ENCODE assay signal across 2 cellular contexts in genomic region chr4:134132086-134132783, GRCh38.
TF ChIP-seq lines count a peak whose summit lies in the region.

No MANE protein-coding gene starts in this region.

TF ChIP-seq in HCT116, 20 proteins besides CTCF, POLR2A, EP300 and RAD21 (continued from another document):
- no peak for TF ChIP-seq YY1 (IDR thresholded peaks at IDR 0.05; ENCODE audit: extremely low read depth, insufficient replicate concordance, low read depth, low read length)
- no peak for TF ChIP-seq SIN3A (IDR thresholded peaks at IDR 0.05; ENCODE audit: low read depth)
- no peak for TF ChIP-seq EZH2phosphoT487 (IDR thresholded peaks at IDR 0.05; ENCODE audit: borderline replicate concordance)
- no peak for TF ChIP-seq ZBTB33 (IDR thresholded peaks at IDR 0.05; ENCODE audit: extremely low read depth, insufficient replicate concordance, low read length)
- TF ChIP-seq ZFX (IDR thresholded peaks at IDR 0.05), result no peak
- TF ChIP-seq TCF7L2 (IDR thresholded peaks at IDR 0.05; ENCODE audit: borderline replicate concordance, extremely low read depth, insufficient read depth, insufficient read length), result no peak
- TF ChIP-seq ZNF274 (IDR thresholded peaks at IDR 0.05; ENCODE audit: low read depth, low read length), result no peak
- no peak for TF ChIP-seq ELF1 (IDR thresholded peaks at IDR 0.05; ENCODE audit: borderline replicate concordance, low read depth)
- TF ChIP-seq FOSL1 (IDR thresholded peaks at IDR 0.05; ENCODE audit: low read depth), result no peak
- TF ChIP-seq EZH2 (IDR thresholded peaks at IDR 0.05), result no peak
- TF ChIP-seq ATF3 (IDR thresholded peaks at IDR 0.05), result no peak
- TF ChIP-seq SRF (IDR thresholded peaks at IDR 0.05; ENCODE audit: low read depth), result no peak
- no peak for TF ChIP-seq CEBPB (IDR thresholded peaks at IDR 0.05; ENCODE audit: low read depth)
- no peak for TF ChIP-seq CBX3 (IDR thresholded peaks at IDR 0.05; ENCODE audit: low read depth)
- no peak for TF ChIP-seq POLR2AphosphoS5 (IDR thresholded peaks at IDR 0.05; ENCODE audit: low read depth, low read length)

TF ChIP-seq in SK-N-SH, 30 proteins besides CTCF, POLR2A, EP300 and RAD21:
- TF ChIP-seq USF1 (IDR thresholded peaks at IDR 0.05; ENCODE audit: borderline replicate concordance, low read depth) (no peak), EZH2phosphoT487 (IDR thresholded peaks at IDR 0.05; ENCODE audit: borderline replicate concordance, low read depth) (no peak), RFX5 (IDR thresholded peaks at IDR 0.05; ENCODE audit: low read length) (no peak), SMC3 (IDR thresholded peaks at IDR 0.05; ENCODE audit: low read depth, low read length) (no peak), NFIC (IDR thresholded peaks at IDR 0.05; ENCODE audit: borderline replicate concordance) (no peak), USF2 (IDR thresholded peaks at IDR 0.05; ENCODE audit: borderline replicate concordance, low read depth, low read length) (no peak), RCOR1 (IDR thresholded peaks at IDR 0.05; ENCODE audit: low read length) (no peak)
